11 cellular contexts compared by ENCODE assay signal in genomic region chr11:83073248-83073647, GRCh38. TPM values are rescaled to one million over a fixed set of nuclear protein-coding genes. Genes with fewer than 3 reads are reported as not detected.
DNase-seq lines count a peak whose midpoint lies in the region; ATAC-seq and TF ChIP-seq lines count a peak whose summit lies in the region.
"Had no signal": no experiment of that assay in that cellular context is flagged by ENCODE, and none has a peak within 500 bp of the region (broad histone marks: within the 10 kb centered on the region; RNA-seq: fewer than 3 reads in every experiment).

No MANE protein-coding gene starts in this region.

- no TSS peak for BruUV-seq in PC-9 (replicated peaks; lab: Mats Ljungman, UMichigan)

- peaks cover 32% of the 10 kb centered on the region; the same call in 1 of the 2 replicates for H3F3A ChIP-seq in PC-9 (ENCODE audit: insufficient read depth, low read depth)

- H3K4me3 ChIP-seq in GM12875 (ENCODE audit: low read depth, low read length): peak overlapping the region; percentile 83
- peak overlapping the region; percentile 91 for H3K4me3 ChIP-seq in PC-9
- peak overlapping the region; percentile 90 for H3K4me3 ChIP-seq in skeletal muscle satellite cell (ENCODE audit: low read length)

- no peaks in the 10 kb centered on the region for H3K27me3 Mint-ChIP-seq in activated CD4-positive, alpha-beta T cell treated with anti-CD3 and anti-CD28 coated beads, Interleukin-2, amount 10 ng/mL, durations not matched to agents 24 days and 14 days
- H3K27me3 Mint-ChIP-seq: activated T-cell treated with anti-CD3 and anti-CD28 coated beads, Interleukin-2, amount 50 U/mL, for 24 hours; stimulated activated memory B cell treated with anti-CD40 and anti-IgM and Interleukin-4, amounts not matched to agents 10 μg/mL and 1 μg/mL and 100 μg/mL, for 72 hours had no signal

- CTCF ChIA-PET in PC-9 (lab: Charles Lee): no interaction called here

- H4K20me1 ChIP-seq in PC-9 (ENCODE audit: insufficient read depth): no peaks in the 10 kb centered on the region

- H3K4me2 ChIP-seq in PC-9: peak overlapping the region; percentile 85
- H3K4me2 ChIP-seq in skeletal muscle satellite cell (ENCODE audit: low read length): peak overlapping the region; percentile 86

- no peaks in the 10 kb centered on the region for H3K9me2 ChIP-seq in PC-9 (ENCODE audit: insufficient read depth)

- no peaks in the 10 kb centered on the region for H3K9me3 Mint-ChIP-seq in activated CD4-positive, alpha-beta T cell treated with anti-CD3 and anti-CD28 coated beads, Interleukin-2, amount 10 ng/mL, durations not matched to agents 24 days and 14 days
- H3K9me3 Mint-ChIP-seq: activated T-cell treated with anti-CD3 and anti-CD28 coated beads, Interleukin-2, amount 50 U/mL, for 24 hours; stimulated activated memory B cell treated with anti-CD40 and anti-IgM and Interleukin-4, amounts not matched to agents 10 μg/mL and 1 μg/mL and 100 μg/mL, for 72 hours had no signal

- no peak for TF ChIP-seq CTCF in GM12875 (IDR thresholded peaks at IDR 0.05; ENCODE audit: borderline replicate concordance, insufficient read depth, low read depth, low read length)
- no peak for TF ChIP-seq CTCF in PC-9 (conservative IDR thresholded peaks at IDR 0.05)
- no peak for TF ChIP-seq CTCF in omental fat pad (IDR thresholded peaks at IDR 0.05)

- H3K79me2 ChIP-seq in PC-9 (ENCODE audit: low read depth): peaks cover 27% of the 10 kb centered on the region

- no peak overlapping the region for H3K27ac Mint-ChIP-seq in activated CD4-positive, alpha-beta T cell treated with anti-CD3 and anti-CD28 coated beads, Interleukin-2, amount 10 ng/mL, durations not matched to agents 24 days and 14 days
- H3K27ac Mint-ChIP-seq: activated T-cell treated with anti-CD3 and anti-CD28 coated beads, Interleukin-2, amount 50 U/mL, for 24 hours; stimulated activated memory B cell treated with anti-CD40 and anti-IgM and Interleukin-4, amounts not matched to agents 10 μg/mL and 1 μg/mL and 100 μg/mL, for 72 hours had no signal

- H3K27me3 ChIP-seq in PC-9 (ENCODE audit: insufficient read depth, low read depth): no peaks in the 10 kb centered on the region
- no peaks in the 10 kb centered on the region for H3K27me3 ChIP-seq in skeletal muscle satellite cell (ENCODE audit: control insufficient read depth, insufficient read depth, low read length)

- POLR2A ChIA-PET in PC-9 (lab: Charles Lee; ENCODE audit: unreplicated experiment): no interaction called here

- H2AFZ ChIP-seq in PC-9: no peak overlapping the region

- H3K36me3 Mint-ChIP-seq in activated CD4-positive, alpha-beta T cell treated with anti-CD3 and anti-CD28 coated beads, Interleukin-2, amount 10 ng/mL, durations not matched to agents 24 days and 14 days (ENCODE audit: low read depth): peaks cover 33% of the 10 kb centered on the region

- H3K9ac ChIP-seq in skeletal muscle satellite cell (ENCODE audit: low read depth, low read length): peak overlapping the region; percentile 99

- intact Hi-C loops in PC-9 (cut with micrococcal nuclease; ENCODE audit: unreplicated experiment): loop anchor here (5.0 to 10.0 kb wide), 2 partner anchors 91 to 212 kb away; partner anchors contain the start of gene CCDC90B
- intact Hi-C loops in activated CD4-positive, alpha-beta T cell treated with anti-CD3 and anti-CD28 coated beads, Interleukin-2, amount 10 ng/mL, durations not matched to agents 24 days and 14 days (cut with micrococcal nuclease): no loop called here

- peaks cover 28% of the 10 kb centered on the region for H3K4me1 Mint-ChIP-seq in activated CD4-positive, alpha-beta T cell treated with anti-CD3 and anti-CD28 coated beads, Interleukin-2, amount 10 ng/mL, durations not matched to agents 24 days and 14 days

- no peaks in the 10 kb centered on the region for H3K9me3 ChIP-seq in PC-9 (ENCODE audit: insufficient read depth, low read depth)
- H3K9me3 ChIP-seq in skeletal muscle satellite cell (replicated peaks; ENCODE audit: low read length): no peaks in the 10 kb centered on the region

- no peak overlapping the region for H3K27ac ChIP-seq in PC-9

- peaks cover 39% of the 10 kb centered on the region for H3K4me1 ChIP-seq in PC-9 (replicated peaks; ENCODE audit: insufficient read depth)
- H3K4me1 ChIP-seq in skeletal muscle satellite cell (ENCODE audit: control insufficient read depth, insufficient read depth, low read length): peaks cover 28% of the 10 kb centered on the region

- H3K36me3 ChIP-seq in PC-9 (ENCODE audit: low read depth) (peaks cover 16% of the 10 kb centered on the region), skeletal muscle satellite cell (ENCODE audit: insufficient read depth, low read length) (peaks cover 24% of the 10 kb centered on the region)

- DNase-seq in PC-9: no peak
- DNase-seq in germinal center (ENCODE audit: low spot score): peak; percentile 51
- no peak for DNase-seq in omental fat pad (ENCODE audit: low spot score)
- DNase-seq in anterior cingulate cortex (lab: John Stamatoyannopoulos, UW): no peak
- no peak for DNase-seq in activated CD4-positive, alpha-beta T cell treated with anti-CD3 and anti-CD28 coated beads, Interleukin-2, amount 10 ng/mL, durations not matched to agents 24 days and 14 days
- no peak for DNase-seq in DMS79 (lab: John Stamatoyannopoulos, UW)
- DNase-seq: activated T-cell treated with anti-CD3 and anti-CD28 coated beads, Interleukin-2, amount 50 U/mL, for 24 hours; MV-4-11 had no signal

- no peak overlapping the region for H3K4me3 Mint-ChIP-seq in activated CD4-positive, alpha-beta T cell treated with anti-CD3 and anti-CD28 coated beads, Interleukin-2, amount 10 ng/mL, durations not matched to agents 24 days and 14 days
- H3K4me3 Mint-ChIP-seq: activated T-cell treated with anti-CD3 and anti-CD28 coated beads, Interleukin-2, amount 50 U/mL, for 24 hours; stimulated activated memory B cell treated with anti-CD40 and anti-IgM and Interleukin-4, amounts not matched to agents 10 μg/mL and 1 μg/mL and 100 μg/mL, for 72 hours had no signal

- no peak for ATAC-seq in omental fat pad (ENCODE audit: low FRiP score)
- ATAC-seq: stimulated activated memory B cell treated with anti-CD40 and anti-IgM and Interleukin-4, amounts not matched to agents 10 μg/mL and 1 μg/mL and 100 μg/mL, for 72 hours had no signal

RNA-seq across cellular contexts. Expression of gene RAB30, which starts 1.6 kb away (rescaled TPM):
- 3.2 and 3.6 TPM in 2 replicates for total RNA-seq in PC-9 (2021)
- total RNA-seq in skeletal muscle satellite cell (2012; rRNA removed): 5.8 and 9.0 TPM in 2 replicates
- 10 to 100 TPM; 14.8 to 37.9 (median 23.5) TPM for total RNA-seq in omental fat pad
- total RNA-seq in activated CD4-positive, alpha-beta T cell treated with anti-CD3 and anti-CD28 coated beads, Interleukin-2, amount 10 ng/mL, durations not matched to agents 24 days and 14 days: 13.6 and 15.4 TPM in 2 replicates
